ENCODE assay signal across 17 cellular contexts in the genomic region with DNA sequence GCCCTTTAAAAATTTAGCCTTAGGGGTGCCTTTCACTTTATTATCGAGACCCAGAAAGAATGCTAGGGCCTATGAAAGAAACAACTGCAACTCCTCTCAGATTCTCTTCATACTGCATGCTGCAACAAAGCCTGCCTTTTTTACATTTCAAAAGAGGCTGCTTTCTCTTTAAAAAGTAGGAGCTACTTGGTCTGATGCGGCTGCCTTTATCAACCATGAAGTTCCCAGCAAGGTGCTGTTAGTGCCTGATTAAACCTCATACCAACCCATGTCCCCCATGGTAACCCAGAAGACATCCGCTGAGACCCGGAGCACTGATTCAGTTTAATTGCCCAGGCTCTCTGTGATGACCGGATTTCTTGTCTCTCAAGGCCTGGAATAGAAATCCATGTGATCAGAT.
"Had no signal": no experiment of that assay in that cellular context is flagged by ENCODE, and none has a peak within 500 bp of the region (broad histone marks: within the 10 kb centered on the region; RNA-seq: fewer than 3 reads in every experiment).

No MANE protein-coding gene starts in this region.

- H3K4me3 ChIP-seq: dorsolateral prefrontal cortex, tibial nerve had no signal

- H3K4me1 Mint-ChIP-seq: activated CD4-positive, alpha-beta T cell treated with anti-CD3 and anti-CD28 coated beads, Interleukin-2, amount 10 ng/mL, durations not matched to agents 24 days and 14 days; activated naive CD8-positive, alpha-beta T cell treated with anti-CD3 and anti-CD28 coated beads, Interleukin-2, amount 50 U/mL, for 24 hours; memory B cell had no signal

- H3K27me3 ChIP-seq: brain microvascular endothelial cell, tibial nerve had no signal

- H3K27ac Mint-ChIP-seq: activated CD4-positive, alpha-beta T cell treated with anti-CD3 and anti-CD28 coated beads, Interleukin-2, amount 10 ng/mL, durations not matched to agents 24 days and 14 days; activated CD8-positive, alpha-beta T cell treated with anti-CD3 and anti-CD28 coated beads for 36 hours; activated naive CD4-positive, alpha-beta T cell treated with anti-CD3 and anti-CD28 coated beads for 36 hours; activated naive CD8-positive, alpha-beta T cell treated with anti-CD3 and anti-CD28 coated beads, Interleukin-2, amount 50 U/mL, for 24 hours; activated T-cell treated with anti-CD3 and anti-CD28 coated beads, Interleukin-2, amount 50 U/mL, for 24 hours; memory B cell; naive thymus-derived CD4-positive, alpha-beta T cell; stimulated activated naive CD8-positive, alpha-beta T cell treated with anti-CD3 and anti-CD28 coated beads, Interleukin-15, Interleukin-2, amounts not matched to agents 100 ng/mL and 50 ng/mL, for 24 hours had no signal

- H3K36me3 Mint-ChIP-seq: memory B cell had no signal

- H3K9me3 ChIP-seq: tibial nerve had no signal

- ATAC-seq: activated CD8-positive, alpha-beta T cell treated with anti-CD3 and anti-CD28 coated beads for 36 hours; activated naive CD8-positive, alpha-beta T cell treated with anti-CD3 and anti-CD28 coated beads, Interleukin-2, amount 50 U/mL, for 24 hours; naive thymus-derived CD4-positive, alpha-beta T cell had no signal

- H3K4me3 Mint-ChIP-seq: activated CD4-positive, alpha-beta T cell treated with anti-CD3 and anti-CD28 coated beads, Interleukin-2, amount 10 ng/mL, durations not matched to agents 24 days and 14 days; activated CD8-positive, alpha-beta T cell treated with anti-CD3 and anti-CD28 coated beads for 36 hours; activated naive CD4-positive, alpha-beta T cell treated with anti-CD3 and anti-CD28 coated beads for 36 hours; activated naive CD8-positive, alpha-beta T cell treated with anti-CD3 and anti-CD28 coated beads, Interleukin-2, amount 50 U/mL, for 24 hours; activated T-cell treated with anti-CD3 and anti-CD28 coated beads, Interleukin-2, amount 50 U/mL, for 24 hours; memory B cell; naive thymus-derived CD4-positive, alpha-beta T cell; stimulated activated naive CD8-positive, alpha-beta T cell treated with anti-CD3 and anti-CD28 coated beads, Interleukin-15, Interleukin-2, amounts not matched to agents 100 ng/mL and 50 ng/mL, for 24 hours had no signal

- H3K9me3 Mint-ChIP-seq: activated CD4-positive, alpha-beta T cell treated with anti-CD3 and anti-CD28 coated beads, Interleukin-2, amount 10 ng/mL, durations not matched to agents 24 days and 14 days; activated CD8-positive, alpha-beta T cell treated with anti-CD3 and anti-CD28 coated beads for 36 hours; activated naive CD4-positive, alpha-beta T cell treated with anti-CD3 and anti-CD28 coated beads for 36 hours; activated T-cell treated with anti-CD3 and anti-CD28 coated beads, Interleukin-2, amount 50 U/mL, for 24 hours; memory B cell; stimulated activated naive CD8-positive, alpha-beta T cell treated with anti-CD3 and anti-CD28 coated beads, Interleukin-15, Interleukin-2, amounts not matched to agents 100 ng/mL and 50 ng/mL, for 24 hours had no signal

- DNase-seq: activated CD4-positive, alpha-beta T cell treated with anti-CD3 and anti-CD28 coated beads, Interleukin-2, amount 10 ng/mL, durations not matched to agents 24 days and 14 days; activated CD8-positive, alpha-beta T cell treated with anti-CD3 and anti-CD28 coated beads for 36 hours; activated naive CD4-positive, alpha-beta T cell treated with anti-CD3 and anti-CD28 coated beads for 36 hours; activated naive CD8-positive, alpha-beta T cell treated with anti-CD3 and anti-CD28 coated beads, Interleukin-2, amount 50 U/mL, for 24 hours; activated T-cell treated with anti-CD3 and anti-CD28 coated beads, Interleukin-2, amount 50 U/mL, for 24 hours; anterior cingulate cortex; brain microvascular endothelial cell; central memory CD4-positive, alpha-beta T cell; dorsolateral prefrontal cortex; erythroblast; foreskin melanocyte; glutamatergic neuron; hippocampal formation; naive thymus-derived CD4-positive, alpha-beta T cell had no signal

- H3K27ac ChIP-seq: brain microvascular endothelial cell, dorsolateral prefrontal cortex, tibial nerve had no signal

- H3K36me3 ChIP-seq: brain microvascular endothelial cell, tibial nerve had no signal

- H3K27me3 Mint-ChIP-seq: activated CD4-positive, alpha-beta T cell treated with anti-CD3 and anti-CD28 coated beads, Interleukin-2, amount 10 ng/mL, durations not matched to agents 24 days and 14 days had no signal
